Comparison of ENCODE assay signal across 14 cellular contexts in the genomic region with DNA sequence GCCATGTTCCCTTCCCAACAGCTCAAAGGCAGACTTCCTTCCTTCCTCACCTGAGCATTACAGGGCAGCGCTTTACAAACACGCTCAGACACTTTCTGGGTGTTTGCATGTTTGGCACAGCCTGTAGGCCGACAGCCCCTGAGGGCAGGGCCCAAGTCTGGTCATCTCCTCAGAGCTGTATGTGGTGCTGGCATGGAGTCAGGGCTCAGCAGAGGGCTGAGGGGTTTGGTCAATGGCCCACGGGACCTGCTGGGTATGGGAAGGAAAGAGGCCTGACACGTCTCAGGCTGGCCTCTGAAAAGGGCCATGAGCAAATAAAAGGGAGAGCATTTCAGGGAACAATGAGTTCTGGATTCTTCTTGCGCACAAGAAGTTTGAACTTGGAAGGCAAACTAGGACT.
DNase-seq lines count a peak whose midpoint lies in the region; ATAC-seq, FAIRE-seq and TF ChIP-seq lines count a peak whose summit lies in the region.
"Had no signal": no experiment of that assay in that cellular context is flagged by ENCODE, and none has a peak within 500 bp of the region (broad histone marks: within the 10 kb centered on the region; RNA-seq: fewer than 3 reads in every experiment).

No MANE protein-coding gene starts in this region.

- no peak for FAIRE-seq in bronchial epithelial cell (lab: Jason Lieb, UNC)
- FAIRE-seq: A549, GM12878, GM18507 had no signal

- POLR2A ChIA-PET in activated CD4-positive, alpha-beta T cell treated with anti-CD3 and anti-CD28 coated beads for 36 hours (lab: Charles Lee): no interaction called here

- ATAC-seq in activated naive CD4-positive, alpha-beta T cell treated with anti-CD3 and anti-CD28 coated beads, Interleukin-2, amount 50 U/mL, for 72 hours: no peak
- ATAC-seq in activated CD4-positive, alpha-beta T cell treated with anti-CD3 and anti-CD28 coated beads for 36 hours: no peak
- ATAC-seq: A549, GM12878, GM23338 had no signal

- TF ChIP-seq CTCF in bronchial epithelial cell (IDR thresholded peaks at IDR 0.05; ENCODE audit: insufficient read depth, low read length, severe bottlenecking) (no peak), nephron progenitor cell (IDR thresholded peaks at IDR 0.05) (no peak)

- H3K4me1 Mint-ChIP-seq in nephron progenitor cell: peaks cover 16% of the 10 kb centered on the region
- no peaks in the 10 kb centered on the region for H3K4me1 Mint-ChIP-seq in activated CD4-positive, alpha-beta T cell treated with anti-CD3 and anti-CD28 coated beads for 36 hours

- no peaks in the 10 kb centered on the region for H3K36me3 ChIP-seq in bronchial epithelial cell (ENCODE audit: control insufficient read depth, insufficient read depth, low read length)
- H3K36me3 ChIP-seq: BE2C had no signal

- no peaks in the 10 kb centered on the region for H3K9me3 Mint-ChIP-seq in activated naive CD4-positive, alpha-beta T cell treated with anti-CD3 and anti-CD28 coated beads, Interleukin-2, amount 50 U/mL, for 72 hours
- peaks cover 53% of the 10 kb centered on the region for H3K9me3 Mint-ChIP-seq in nephron progenitor cell
- H3K9me3 Mint-ChIP-seq in activated CD4-positive, alpha-beta T cell treated with anti-CD3 and anti-CD28 coated beads for 36 hours (ENCODE audit: low read depth): no peaks in the 10 kb centered on the region
- H3K9me3 Mint-ChIP-seq: GM23338 had no signal

- H3K27ac Mint-ChIP-seq in activated naive CD4-positive, alpha-beta T cell treated with anti-CD3 and anti-CD28 coated beads, Interleukin-2, amount 50 U/mL, for 72 hours: peak overlapping the region; percentile 72 to 91
- peak overlapping the region; percentile 92 for H3K27ac Mint-ChIP-seq in nephron progenitor cell
- no peak overlapping the region for H3K27ac Mint-ChIP-seq in activated CD4-positive, alpha-beta T cell treated with anti-CD3 and anti-CD28 coated beads for 36 hours
- H3K27ac Mint-ChIP-seq: GM23338 had no signal

- H3K27me3 ChIP-seq in bronchial epithelial cell (ENCODE audit: control insufficient read depth, insufficient read depth, low read length): no peaks in the 10 kb centered on the region
- H3K27me3 ChIP-seq: BE2C had no signal

- no peak overlapping the region for H3K4me3 Mint-ChIP-seq in nephron progenitor cell
- no peak overlapping the region for H3K4me3 Mint-ChIP-seq in activated CD4-positive, alpha-beta T cell treated with anti-CD3 and anti-CD28 coated beads for 36 hours
- H3K4me3 Mint-ChIP-seq: GM23338 had no signal

- no peak for DNase-seq in activated naive CD4-positive, alpha-beta T cell treated with anti-CD3 and anti-CD28 coated beads, Interleukin-2, amount 50 U/mL, for 72 hours (ENCODE audit: low spot score in 2 of 2)
- no peak for DNase-seq in activated naive CD4-positive, alpha-beta T cell treated with Interleukin-2 at 50 U/mL for 16 hours
- DNase-seq in bronchial epithelial cell (ENCODE audit: low read depth): peak; percentile 20
- DNase-seq in nephron progenitor cell: no peak
- no peak for DNase-seq in activated CD4-positive, alpha-beta T cell treated with anti-CD3 and anti-CD28 coated beads for 36 hours
- no peak for DNase-seq in dedifferentiated amniotic fluid mesenchymal stem cell (ENCODE audit: extremely low spot score)
- DNase-seq: BE2C; CD4-positive, alpha-beta memory T cell; DMS79; H7 had no signal

- intact Hi-C loops in activated CD4-positive, alpha-beta T cell treated with anti-CD3 and anti-CD28 coated beads for 36 hours (cut with DNase I, micrococcal nuclease): no loop called here

- CTCF ChIA-PET in activated CD4-positive, alpha-beta T cell treated with anti-CD3 and anti-CD28 coated beads for 36 hours (lab: Charles Lee): no interaction called here

- no peaks in the 10 kb centered on the region for H3K36me3 Mint-ChIP-seq in activated naive CD4-positive, alpha-beta T cell treated with anti-CD3 and anti-CD28 coated beads, Interleukin-2, amount 50 U/mL, for 72 hours
- H3K36me3 Mint-ChIP-seq in nephron progenitor cell (ENCODE audit: low read depth): peaks cover 20% of the 10 kb centered on the region
- H3K36me3 Mint-ChIP-seq in activated CD4-positive, alpha-beta T cell treated with anti-CD3 and anti-CD28 coated beads for 36 hours (ENCODE audit: low read depth): peaks cover 16% of the 10 kb centered on the region

- no peak overlapping the region for H3K4me3 ChIP-seq in bronchial epithelial cell (ENCODE audit: low read depth, low read length)
- H3K4me3 ChIP-seq: A549, GM12878, GM23338 had no signal

- H3K27me3 Mint-ChIP-seq in nephron progenitor cell (ENCODE audit: low read depth, poor library complexity): peaks cover 9% of the 10 kb centered on the region
- H3K27me3 Mint-ChIP-seq in activated CD4-positive, alpha-beta T cell treated with anti-CD3 and anti-CD28 coated beads for 36 hours: no peaks in the 10 kb centered on the region
- H3K27me3 Mint-ChIP-seq: CD4-positive, alpha-beta memory T cell had no signal
